In the genomic region with DNA sequence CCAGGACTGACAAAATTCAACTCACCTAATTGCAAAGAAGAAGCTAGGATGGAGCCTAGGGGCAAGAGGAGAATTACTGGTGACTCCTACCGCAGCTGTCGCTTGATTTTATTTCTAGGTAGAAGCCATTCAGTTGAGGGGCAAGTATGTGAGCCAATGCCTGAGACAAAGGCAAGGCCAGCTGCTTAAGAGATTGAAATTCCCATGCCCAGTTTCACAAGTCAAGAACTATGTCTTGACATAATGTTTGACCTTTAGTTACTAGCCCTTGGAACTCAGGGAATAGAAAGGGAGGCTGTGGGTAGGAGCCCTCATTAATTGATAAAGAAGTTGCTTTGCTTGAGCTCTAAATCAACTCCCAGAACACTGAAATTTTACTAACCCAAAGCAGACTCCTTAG, we compare ENCODE assay signal across 29 cellular contexts.
"Had no signal": no experiment of that assay in that cellular context is flagged by ENCODE, and none has a peak within 500 bp of the region (broad histone marks: within the 10 kb centered on the region; RNA-seq: fewer than 3 reads in every experiment).

No MANE protein-coding gene starts in this region.

- H3K36me3 Mint-ChIP-seq: stimulated activated effector memory CD8-positive, alpha-beta T cell treated with anti-CD3 and anti-CD28 coated beads, Interleukin-12 subunit alpha, Interleukin-12 subunit beta, amount 100 ng/mL, for 72 hours; stimulated activated memory B cell treated with anti-CD40 and anti-IgM and Interleukin-4, amounts not matched to agents 10 μg/mL and 1 μg/mL and 100 μg/mL, for 72 hours; stimulated activated naive B cell treated with anti-CD40 and anti-IgM and Interleukin-4, amounts not matched to agents 10 μg/mL and 1 μg/mL and 100 μg/mL, for 72 hours; type B pancreatic cell had no signal

- H3K36me3 ChIP-seq: stomach, suprapubic skin, thoracic aorta, thyroid gland, tibial artery, tibial nerve, transverse colon, upper lobe of left lung, upper lobe of right lung, uterus, vagina had no signal

- ATAC-seq: stimulated activated effector memory CD8-positive, alpha-beta T cell treated with anti-CD3 and anti-CD28 coated beads, Interleukin-12 subunit alpha, Interleukin-12 subunit beta, amount 100 ng/mL, for 72 hours; stimulated activated memory B cell treated with anti-CD40 and anti-IgM and Interleukin-4, amounts not matched to agents 10 μg/mL and 1 μg/mL and 100 μg/mL, for 72 hours; stimulated activated naive B cell treated with anti-CD40 and anti-IgM and Interleukin-4, amounts not matched to agents 10 μg/mL and 1 μg/mL and 100 μg/mL, for 72 hours; stimulated activated naive CD8-positive, alpha-beta T cell treated with anti-CD3 and anti-CD28 coated beads, Interleukin-15, amount 100 ng/mL, for 72 hours; stimulated activated naive CD8-positive, alpha-beta T cell treated with anti-CD3 and anti-CD28 coated beads, Interleukin-15, Interleukin-2, amounts not matched to agents 100 U/mL and 50 U/mL, for 24 hours; upper lobe of right lung had no signal

- H3K27ac ChIP-seq: stomach, suprapubic skin, testis, thoracic aorta, thyroid gland, tibial artery, tibial nerve, transverse colon, upper lobe of left lung, upper lobe of right lung, uterus, vagina had no signal

- FAIRE-seq: urothelium cell line had no signal

- H3K4me3 ChIP-seq: stomach, suprapubic skin, testis, thoracic aorta, thyroid gland, tibial artery, tibial nerve, transverse colon, upper lobe of left lung, upper lobe of right lung, uterus, vagina had no signal

- H3K27me3 ChIP-seq: stomach, suprapubic skin, testis, thyroid gland, tibial artery, tibial nerve, transverse colon, upper lobe of left lung, upper lobe of right lung, uterus, vagina had no signal

- H3K9me3 ChIP-seq: stomach, suprapubic skin, testis, thoracic aorta, thyroid gland, tibial artery, tibial nerve, transverse colon, upper lobe of left lung, upper lobe of right lung, uterus, vagina had no signal

- H3K9me3 Mint-ChIP-seq: stimulated activated effector memory CD8-positive, alpha-beta T cell treated with anti-CD3 and anti-CD28 coated beads, Interleukin-12 subunit alpha, Interleukin-12 subunit beta, amount 100 ng/mL, for 72 hours; stimulated activated memory B cell treated with anti-CD40 and anti-IgM and Interleukin-4, amounts not matched to agents 10 μg/mL and 1 μg/mL and 100 μg/mL, for 72 hours; stimulated activated naive B cell treated with anti-CD40 and anti-IgM and Interleukin-4, amounts not matched to agents 10 μg/mL and 1 μg/mL and 100 μg/mL, for 72 hours; stimulated activated naive CD8-positive, alpha-beta T cell treated with anti-CD3 and anti-CD28 coated beads, Interleukin-15, amount 100 ng/mL, for 72 hours; stimulated activated naive CD8-positive, alpha-beta T cell treated with anti-CD3 and anti-CD28 coated beads, Interleukin-15, Interleukin-2, amounts not matched to agents 100 ng/mL and 50 ng/mL, for 24 hours; type B pancreatic cell had no signal

- DNase-seq: stimulated activated CD4-positive, alpha-beta T cell treated with anti-CD3 and anti-CD28 coated beads, Interleukin-2, amount 100 ng/mL, for 48 hours; stimulated activated CD4-positive, alpha-beta T cell treated with anti-CD3 and anti-CD28 coated beads, Interleukin-4, amount 100 ng/mL, for 1 hour; stimulated activated CD4-positive, alpha-beta T cell treated with anti-CD3 and anti-CD28 coated beads, Interleukin-4, amount 100 ng/mL, for 24 hours; stimulated activated CD4-positive, alpha-beta T cell treated with anti-CD3 and anti-CD28 coated beads, Interleukin-4, amount 100 ng/mL, for 4 hours; stimulated activated CD8-positive, alpha-beta memory T cell treated with anti-CD3 and anti-CD28 coated beads, Interleukin-4, amount 100 ng/mL, for 48 hours; stimulated activated naive B cell treated with anti-CD40 and anti-IgM and Interleukin-4, amounts not matched to agents 10 μg/mL and 1 μg/mL and 100 μg/mL, for 72 hours; stimulated activated naive CD4-positive, alpha-beta T cell; stimulated activated naive CD4-positive, alpha-beta T cell treated with Interleukin-2 at 50 U/mL for 16 hours; stimulated activated naive CD8-positive, alpha-beta T cell treated with anti-CD3 and anti-CD28 coated beads, Interleukin-15, amount 100 ng/mL, for 72 hours; stimulated activated naive CD8-positive, alpha-beta T cell treated with anti-CD3 and anti-CD28 coated beads, Interleukin-15, Interleukin-2, amounts not matched to agents 100 U/mL and 50 U/mL, for 24 hours; stomach; substantia nigra; testis; thyroid gland; tibial artery; transverse colon; trophoblast cell; upper lobe of left lung; upper lobe of right lung; uterus had no signal

- H3K4me1 ChIP-seq: stomach, suprapubic skin, testis, thyroid gland, tibial artery, tibial nerve, transverse colon, upper lobe of left lung, upper lobe of right lung, uterus had no signal

- H3K27me3 Mint-ChIP-seq: stimulated activated memory B cell treated with anti-CD40 and anti-IgM and Interleukin-4, amounts not matched to agents 10 μg/mL and 1 μg/mL and 100 μg/mL, for 72 hours; stimulated activated naive CD8-positive, alpha-beta T cell treated with anti-CD3 and anti-CD28 coated beads, Interleukin-15, amount 100 ng/mL, for 72 hours; stimulated activated naive CD8-positive, alpha-beta T cell treated with anti-CD3 and anti-CD28 coated beads, Interleukin-15, Interleukin-2, amounts not matched to agents 100 ng/mL and 50 ng/mL, for 24 hours; type B pancreatic cell had no signal

- H3K27ac Mint-ChIP-seq: stimulated activated effector memory CD8-positive, alpha-beta T cell treated with anti-CD3 and anti-CD28 coated beads, Interleukin-12 subunit alpha, Interleukin-12 subunit beta, amount 100 ng/mL, for 72 hours; stimulated activated memory B cell treated with anti-CD40 and anti-IgM and Interleukin-4, amounts not matched to agents 10 μg/mL and 1 μg/mL and 100 μg/mL, for 72 hours; stimulated activated naive B cell treated with anti-CD40 and anti-IgM and Interleukin-4, amounts not matched to agents 10 μg/mL and 1 μg/mL and 100 μg/mL, for 72 hours; stimulated activated naive CD8-positive, alpha-beta T cell treated with anti-CD3 and anti-CD28 coated beads, Interleukin-15, amount 100 ng/mL, for 72 hours; stimulated activated naive CD8-positive, alpha-beta T cell treated with anti-CD3 and anti-CD28 coated beads, Interleukin-15, Interleukin-2, amounts not matched to agents 100 ng/mL and 50 ng/mL, for 24 hours; type B pancreatic cell had no signal

- H3K4me3 Mint-ChIP-seq: stimulated activated effector memory CD8-positive, alpha-beta T cell treated with anti-CD3 and anti-CD28 coated beads, Interleukin-12 subunit alpha, Interleukin-12 subunit beta, amount 100 ng/mL, for 72 hours; stimulated activated memory B cell treated with anti-CD40 and anti-IgM and Interleukin-4, amounts not matched to agents 10 μg/mL and 1 μg/mL and 100 μg/mL, for 72 hours; stimulated activated naive B cell treated with anti-CD40 and anti-IgM and Interleukin-4, amounts not matched to agents 10 μg/mL and 1 μg/mL and 100 μg/mL, for 72 hours; stimulated activated naive CD8-positive, alpha-beta T cell treated with anti-CD3 and anti-CD28 coated beads, Interleukin-15, amount 100 ng/mL, for 72 hours; stimulated activated naive CD8-positive, alpha-beta T cell treated with anti-CD3 and anti-CD28 coated beads, Interleukin-15, Interleukin-2, amounts not matched to agents 100 ng/mL and 50 ng/mL, for 24 hours; type B pancreatic cell had no signal

- H3K4me1 Mint-ChIP-seq: stimulated activated effector memory CD8-positive, alpha-beta T cell treated with anti-CD3 and anti-CD28 coated beads, Interleukin-12 subunit alpha, Interleukin-12 subunit beta, amount 100 ng/mL, for 72 hours; stimulated activated memory B cell treated with anti-CD40 and anti-IgM and Interleukin-4, amounts not matched to agents 10 μg/mL and 1 μg/mL and 100 μg/mL, for 72 hours; stimulated activated naive B cell treated with anti-CD40 and anti-IgM and Interleukin-4, amounts not matched to agents 10 μg/mL and 1 μg/mL and 100 μg/mL, for 72 hours; stimulated activated naive CD8-positive, alpha-beta T cell treated with anti-CD3 and anti-CD28 coated beads, Interleukin-15, amount 100 ng/mL, for 72 hours had no signal
